In genomic region chrX:103513476-103514108, GRCh38 we compare ENCODE assay signal across 22 cellular contexts.
"Had no signal": no experiment of that assay in that cellular context is flagged by ENCODE, and none has a peak within 500 bp of the region (broad histone marks: within the 10 kb centered on the region; RNA-seq: fewer than 3 reads in every experiment).

No MANE protein-coding gene starts in this region.

- ATAC-seq: activated CD8-positive, alpha-beta T cell treated with anti-CD3 and anti-CD28 coated beads for 36 hours; activated T-helper 17 cell treated with anti-CD3 and anti-CD28 coated beads, Interleukin-2, amount 50 U/mL, for 72 hours; natural killer cell treated with Interleukin-12 subunit alpha and Interleukin-12 subunit beta and Interleukin-15 and Interleukin-18, amount 100 ng/mL, for 72 hours; stimulated activated naive B cell treated with anti-CD40 and anti-IgM and Interleukin-4, amounts not matched to agents 10 μg/mL and 1 μg/mL and 100 μg/mL, for 72 hours; upper lobe of right lung had no signal

- H3K79me2 ChIP-seq: parathyroid adenoma had no signal

- H3K36me3 ChIP-seq: neutrophil, sigmoid colon, spleen, thoracic aorta, upper lobe of right lung had no signal

- H3K4me3 Mint-ChIP-seq: activated CD4-positive, alpha-beta T cell treated with anti-CD3 and anti-CD28 coated beads, Interleukin-2, amount 10 ng/mL, durations not matched to agents 24 days and 14 days; activated CD8-positive, alpha-beta T cell treated with anti-CD3 and anti-CD28 coated beads for 36 hours; activated naive CD8-positive, alpha-beta T cell treated with anti-CD3 and anti-CD28 coated beads for 36 hours; activated T-helper 17 cell treated with anti-CD3 and anti-CD28 coated beads, Interleukin-2, amount 50 U/mL, for 72 hours; mesothelial cell of epicardium; natural killer cell treated with Interleukin-12 subunit alpha and Interleukin-12 subunit beta and Interleukin-15 and Interleukin-18, amount 100 ng/mL, for 72 hours; stimulated activated naive B cell treated with anti-CD40 and anti-IgM and Interleukin-4, amounts not matched to agents 10 μg/mL and 1 μg/mL and 100 μg/mL, for 72 hours had no signal

- H3K36me3 Mint-ChIP-seq: mesothelial cell of epicardium; natural killer cell treated with Interleukin-12 subunit alpha and Interleukin-12 subunit beta and Interleukin-15 and Interleukin-18, amount 100 ng/mL, for 72 hours; stimulated activated naive B cell treated with anti-CD40 and anti-IgM and Interleukin-4, amounts not matched to agents 10 μg/mL and 1 μg/mL and 100 μg/mL, for 72 hours had no signal

- DNase-seq: activated CD4-positive, alpha-beta T cell treated with anti-CD3 and anti-CD28 coated beads, Interleukin-2, amount 10 ng/mL, durations not matched to agents 24 days and 14 days; activated CD8-positive, alpha-beta T cell treated with anti-CD3 and anti-CD28 coated beads for 36 hours; activated naive CD4-positive, alpha-beta T cell; activated naive CD8-positive, alpha-beta T cell treated with anti-CD3 and anti-CD28 coated beads for 36 hours; activated T-cell treated with anti-CD3 and anti-CD28 coated beads, Interleukin-2, amount 50 U/mL, for 1 hour; dorsolateral prefrontal cortex; hypothalamus; islet precursor cell; sigmoid colon; spleen; stimulated activated naive B cell treated with anti-CD40 and anti-IgM and Interleukin-4, amounts not matched to agents 10 μg/mL and 1 μg/mL and 100 μg/mL, for 72 hours; T-helper 1 cell; T1000; upper lobe of right lung had no signal

- H3K4me1 Mint-ChIP-seq: activated CD4-positive, alpha-beta T cell treated with anti-CD3 and anti-CD28 coated beads, Interleukin-2, amount 10 ng/mL, durations not matched to agents 24 days and 14 days; activated naive CD8-positive, alpha-beta T cell treated with anti-CD3 and anti-CD28 coated beads for 36 hours; activated T-helper 17 cell treated with anti-CD3 and anti-CD28 coated beads, Interleukin-2, amount 50 U/mL, for 72 hours; stimulated activated naive B cell treated with anti-CD40 and anti-IgM and Interleukin-4, amounts not matched to agents 10 μg/mL and 1 μg/mL and 100 μg/mL, for 72 hours had no signal

- H3K9me3 ChIP-seq: neutrophil, sigmoid colon, spleen, thoracic aorta, upper lobe of right lung had no signal

- H3K27ac ChIP-seq: dorsolateral prefrontal cortex, epithelial cell of prostate, neutrophil, parathyroid adenoma, sigmoid colon, spleen, thoracic aorta, upper lobe of right lung had no signal

- H3K27me3 Mint-ChIP-seq: activated CD4-positive, alpha-beta T cell treated with anti-CD3 and anti-CD28 coated beads, Interleukin-2, amount 10 ng/mL, durations not matched to agents 24 days and 14 days; activated CD8-positive, alpha-beta T cell treated with anti-CD3 and anti-CD28 coated beads for 36 hours; activated naive CD8-positive, alpha-beta T cell treated with anti-CD3 and anti-CD28 coated beads for 36 hours; activated T-helper 17 cell treated with anti-CD3 and anti-CD28 coated beads, Interleukin-2, amount 50 U/mL, for 72 hours had no signal

- H3K27me3 ChIP-seq: neutrophil, sigmoid colon, upper lobe of right lung had no signal

- H2AFZ ChIP-seq: parathyroid adenoma had no signal

- H3K4me3 ChIP-seq: dorsolateral prefrontal cortex, lung, sigmoid colon, spleen, thoracic aorta, upper lobe of right lung had no signal

- H3K4me1 ChIP-seq: parathyroid adenoma, sigmoid colon, spleen, upper lobe of right lung had no signal

- H3K27ac Mint-ChIP-seq: activated CD4-positive, alpha-beta T cell treated with anti-CD3 and anti-CD28 coated beads, Interleukin-2, amount 10 ng/mL, durations not matched to agents 24 days and 14 days; activated CD8-positive, alpha-beta T cell treated with anti-CD3 and anti-CD28 coated beads for 36 hours; activated naive CD8-positive, alpha-beta T cell treated with anti-CD3 and anti-CD28 coated beads for 36 hours; activated T-helper 17 cell treated with anti-CD3 and anti-CD28 coated beads, Interleukin-2, amount 50 U/mL, for 72 hours; mesothelial cell of epicardium; natural killer cell treated with Interleukin-12 subunit alpha and Interleukin-12 subunit beta and Interleukin-15 and Interleukin-18, amount 100 ng/mL, for 72 hours; stimulated activated naive B cell treated with anti-CD40 and anti-IgM and Interleukin-4, amounts not matched to agents 10 μg/mL and 1 μg/mL and 100 μg/mL, for 72 hours had no signal
